In genomic region chr6:70210462-70210861, GRCh38 we compare ENCODE assay signal across 11 cellular contexts.
A peak's percentile ranks its signal among the peaks of the same experiment; 100 is the strongest.
DNase-seq lines count a peak whose midpoint lies in the region; ATAC-seq and TF ChIP-seq lines count a peak whose summit lies in the region.
"Had no signal": no experiment of that assay in that cellular context is flagged by ENCODE, and none has a peak within 500 bp of the region (broad histone marks: within the 10 kb centered on the region; RNA-seq: fewer than 3 reads in every experiment).

No MANE protein-coding gene starts in this region.

- no peaks in the 10 kb centered on the region for H3K4me1 Mint-ChIP-seq in activated CD8-positive, alpha-beta T cell treated with anti-CD3 and anti-CD28 coated beads, Interleukin-2, amount 10 ng/mL, durations not matched to agents 7 days and 5 days (ENCODE audit: low read depth)
- H3K4me1 Mint-ChIP-seq: activated CD4-positive, alpha-beta T cell treated with anti-CD3 and anti-CD28 coated beads for 36 hours had no signal

- intact Hi-C loops in mucosa of descending colon (cut with DNase I, micrococcal nuclease): no loop called here

- H3K36me3 ChIP-seq in RWPE2 (ENCODE audit: low read depth): no peaks in the 10 kb centered on the region
- H3K36me3 ChIP-seq in mucosa of descending colon (ENCODE audit: low read depth): no peaks in the 10 kb centered on the region

- H3K27me3 Mint-ChIP-seq in activated CD8-positive, alpha-beta T cell treated with anti-CD3 and anti-CD28 coated beads, Interleukin-2, amount 10 ng/mL, durations not matched to agents 7 days and 5 days (ENCODE audit: low read depth): peaks cover 5% of the 10 kb centered on the region

- H3K4me1 ChIP-seq in RWPE2 (ENCODE audit: insufficient read depth, poor library complexity, severe bottlenecking): no peaks in the 10 kb centered on the region
- no peaks in the 10 kb centered on the region for H3K4me1 ChIP-seq in mucosa of descending colon (ENCODE audit: low read depth)

- no peak for DNase-seq in AG04450 (ENCODE audit: low read depth, low spot score)
- DNase-seq in RWPE2 (ENCODE audit: low spot score): no peak
- peak; percentile 7 for DNase-seq in hepatic stellate cell (ENCODE audit: low spot score)
- DNase-seq in NCI-H1092 (lab: John Stamatoyannopoulos, UW): no peak
- DNase-seq in mucosa of descending colon: no peak
- DNase-seq in activated T-cell treated with anti-CD3 and anti-CD28 coated beads, Interleukin-2, amount 50 U/mL, for 48 hours: no peak
- no peak for DNase-seq in activated CD8-positive, alpha-beta T cell treated with anti-CD3 and anti-CD28 coated beads, Interleukin-2, amount 10 ng/mL, durations not matched to agents 7 days and 5 days
- DNase-seq: activated CD4-positive, alpha-beta T cell treated with anti-CD3 and anti-CD28 coated beads for 36 hours; NCI-H69 had no signal

- H3K4me3 ChIP-seq in AG04450 (ENCODE audit: low read depth, low read length) (no peak overlapping the region), RWPE2 (ENCODE audit: severe bottlenecking) (no peak overlapping the region), mucosa of descending colon (no peak overlapping the region)

- no peak overlapping the region for H3K4me3 Mint-ChIP-seq in activated CD8-positive, alpha-beta T cell treated with anti-CD3 and anti-CD28 coated beads, Interleukin-2, amount 10 ng/mL, durations not matched to agents 7 days and 5 days
- H3K4me3 Mint-ChIP-seq: activated CD4-positive, alpha-beta T cell treated with anti-CD3 and anti-CD28 coated beads for 36 hours had no signal

- H3K27me3 ChIP-seq in AG04450 (ENCODE audit: control insufficient read depth, insufficient read depth, low read length): no peaks in the 10 kb centered on the region
- peaks cover 45% of the 10 kb centered on the region for H3K27me3 ChIP-seq in RWPE2 (ENCODE audit: insufficient read depth, poor library complexity, severe bottlenecking)

- no peaks in the 10 kb centered on the region for H3K36me3 Mint-ChIP-seq in activated CD8-positive, alpha-beta T cell treated with anti-CD3 and anti-CD28 coated beads, Interleukin-2, amount 10 ng/mL, durations not matched to agents 7 days and 5 days (ENCODE audit: low read depth)

- no peak overlapping the region for H3K27ac Mint-ChIP-seq in activated CD8-positive, alpha-beta T cell treated with anti-CD3 and anti-CD28 coated beads, Interleukin-2, amount 10 ng/mL, durations not matched to agents 7 days and 5 days
- H3K27ac Mint-ChIP-seq: activated CD4-positive, alpha-beta T cell treated with anti-CD3 and anti-CD28 coated beads for 36 hours had no signal

- TF ChIP-seq CTCF in AG04450 (IDR thresholded peaks at IDR 0.05; ENCODE audit: low read depth, low read length): peak; percentile 35
- TF ChIP-seq CTCF in RWPE2 (IDR thresholded peaks at IDR 0.05; ENCODE audit: poor library complexity, severe bottlenecking): peak; percentile 39
- no peak for TF ChIP-seq CTCF in mucosa of descending colon (IDR thresholded peaks at IDR 0.05)

- H3K9me3 Mint-ChIP-seq in activated CD8-positive, alpha-beta T cell treated with anti-CD3 and anti-CD28 coated beads, Interleukin-2, amount 10 ng/mL, durations not matched to agents 7 days and 5 days (ENCODE audit: insufficient read depth): no peaks in the 10 kb centered on the region

- POLR2A ChIA-PET in AG04450 (lab: Yijun Ruan, JAX): no interaction called here
- POLR2A ChIA-PET in activated CD8-positive, alpha-beta T cell treated with anti-CD3 and anti-CD28 coated beads, Interleukin-2, amount 10 ng/mL, durations not matched to agents 7 days and 5 days (lab: Charles Lee): no interaction called here

- ATAC-seq in GM19351 (IDR thresholded peaks at IDR 0.05; ENCODE audit: unreplicated experiment) (peak; percentile 44), RWPE2 (ENCODE audit: low read depth) (peak; percentile 50; the same call in 2 of the 3 replicates), mucosa of descending colon (no peak)
- ATAC-seq in activated CD8-positive, alpha-beta T cell treated with anti-CD3 and anti-CD28 coated beads, Interleukin-2, amount 10 ng/mL, durations not matched to agents 7 days and 5 days: no peak
- ATAC-seq: activated CD4-positive, alpha-beta T cell treated with anti-CD3 and anti-CD28 coated beads for 36 hours had no signal

- CTCF ChIA-PET in AG04450 (lab: Charles Lee): interaction anchor here (2.8 kb wide), 1 partner anchor 11 kb away, joined by 18 read pairs; no protein-coding TSS in a partner anchor
- CTCF ChIA-PET in activated CD8-positive, alpha-beta T cell treated with anti-CD3 and anti-CD28 coated beads, Interleukin-2, amount 10 ng/mL, durations not matched to agents 7 days and 5 days (lab: Charles Lee): no interaction called here

- H3K9me3 ChIP-seq in AG04450 (ENCODE audit: control insufficient read depth, insufficient read depth, low read length): no peaks in the 10 kb centered on the region
- no peaks in the 10 kb centered on the region for H3K9me3 ChIP-seq in RWPE2 (ENCODE audit: severe bottlenecking)
- no peaks in the 10 kb centered on the region for H3K9me3 ChIP-seq in mucosa of descending colon

- H3K27ac ChIP-seq in AG04450 (ENCODE audit: low read depth, low read length) (no peak overlapping the region), RWPE2 (ENCODE audit: poor library complexity, severe bottlenecking) (no peak overlapping the region)
- H3K27ac ChIP-seq: HL-60 had no signal

Comparison
In these comparisons a context has a peak if more than half of its experiments do, and no peak if none do; other contexts are left out.
1. ATAC-seq: peak in GM19351 (single experiment) and RWPE2 (single experiment); none in mucosa of descending colon (single experiment) and activated CD8-positive, alpha-beta T cell treated with anti-CD3 and anti-CD28 coated beads, Interleukin-2, amount 10 ng/mL, durations not matched to agents 7 days and 5 days (single experiment).